In genomic region chr3:38453075-38453913, GRCh38 we compare ENCODE assay signal across 8 cellular contexts. TPM values are rescaled to one million over a fixed set of nuclear protein-coding genes. Genes with fewer than 3 reads are reported as not detected.
DNase-seq lines count a peak whose midpoint lies in the region; ATAC-seq and TF ChIP-seq lines count a peak whose summit lies in the region.

Gene ACVR2B (plus strand): TSS chr3:38453890. CDS start chr3:38454323, 433 bp downstream.

- no peaks in the 10 kb centered on the region for H3K9me3 ChIP-seq in HEK293 (ENCODE audit: control insufficient read depth, insufficient read depth, low read depth, low read length)

- intact Hi-C loops in left cardiac atrium (cut with DNase I), result no loop called here
- intact Hi-C loops in posterior vena cava (cut with DNase I), result no loop called here

- H3K36me3 ChIP-seq in HEK293 (ENCODE audit: control insufficient read depth in 2 of 2, insufficient read depth in 1 of 2, low read length in 2 of 2), result no peaks in the 10 kb centered on the region

- H3K9me3 Mint-ChIP-seq in T-cell (peaks cover 0 to 6% (median 6%) of the 10 kb centered on the region in 3 donors), type B pancreatic cell (peaks cover 6% of the 10 kb centered on the region)

- ATAC-seq in T-cell (replicated peaks in 1 of 4), result peak; percentile 63 to 68 (median 65)
- ATAC-seq in left cardiac atrium, result peak; percentile 90 to 91

- TF ChIP-seq CTCF in HEK293 (tag by site-specific recombination; IDR thresholded peaks at IDR 0.05) (no peak), type B pancreatic cell (conservative IDR thresholded peaks at IDR 0.05) (no peak)

- H3K4me3 Mint-ChIP-seq in T-cell (peak within 1 kb of the TSS; percentile 96 to 97 (median 97)), type B pancreatic cell (peak within 1 kb of the TSS; percentile 99)

- H3K27ac Mint-ChIP-seq in T-cell (peak within 1 kb of the TSS; percentile 85 to 93), type B pancreatic cell (peak within 1 kb of the TSS; percentile 98)

- peaks cover 12 to 27% (median 19%) of the 10 kb centered on the region in 3 donors for H3K4me1 Mint-ChIP-seq in T-cell
- H3K4me1 Mint-ChIP-seq in type B pancreatic cell (ENCODE audit: unreplicated experiment), result peaks cover 17% of the 10 kb centered on the region

- H3K36me3 Mint-ChIP-seq in T-cell (no peaks in the 10 kb centered on the region), type B pancreatic cell (no peaks in the 10 kb centered on the region)

- POLR2A ChIA-PET in HEK293 (lab: Yijun Ruan, JAX) (interaction anchor here (0.6 kb wide), 1 partner anchor 316 kb away, joined by 5 read pairs; the partner anchor contains the start of gene ACAA1), T-cell (lab: Charles Lee) (interaction anchor here in 1 of 2 donors (0.5 kb wide), 1 partner anchor 338 kb away, joined by 3 read pairs; no protein-coding TSS in a partner anchor)

- CTCF ChIA-PET in HEK293 (lab: Yijun Ruan, JAX) (no interaction called here), T-cell (lab: Charles Lee) (interaction anchor here in 1 of 2 donors (0.5 kb wide), 1 partner anchor 43 kb away, joined by 3 read pairs; the partner anchor contains the start of gene EXOG)

- peak; percentile 10 for DNase-seq in DMS53 treated with DMSO at 0.1 percent for 48 hours (lab: John Stamatoyannopoulos, UW; ENCODE audit: unreplicated experiment)
- peak; percentile 72 for DNase-seq in NCI-H1105 (lab: John Stamatoyannopoulos, UW)
- DNase-seq in T-cell, result peak; percentile 12 to 74 (median 48)
- peak; percentile 39 for DNase-seq in amniotic stem cell (lab: John Stamatoyannopoulos, UW)
- DNase-seq in left cardiac atrium, result peak; percentile 92
- DNase-seq in posterior vena cava (ENCODE audit: low spot score), result peak; percentile 93
- DNase-seq in type B pancreatic cell (ENCODE audit: extremely low spot score, unreplicated experiment), result peak; percentile 91

- peak within 1 kb of the TSS; percentile 95 for H3K27ac ChIP-seq in HEK293 (ENCODE audit: extremely low read depth, low read depth, low read length)

- H3K27me3 Mint-ChIP-seq in T-cell, result peaks cover 0 to 5% of the 10 kb centered on the region in 2 donors
- H3K27me3 Mint-ChIP-seq in type B pancreatic cell, result no peaks in the 10 kb centered on the region

- peak within 1 kb of the TSS; percentile 77 for H3K4me3 ChIP-seq in HEK293 (ENCODE audit: low read depth, low read length)

- H3K4me1 ChIP-seq in HEK293 (ENCODE audit: control insufficient read depth, insufficient read depth, low read length), result peaks cover 5% of the 10 kb centered on the region

TF ChIP-seq in HEK293, 187 proteins besides CTCF, POLR2A, EP300 and RAD21 (continues in another document):
- TF ChIP-seq REPIN1 (tag by site-specific recombination; IDR thresholded peaks at IDR 0.05; ENCODE audit: low read depth) (no peak), KLF16 (tag by site-specific recombination; IDR thresholded peaks at IDR 0.05) (no peak), ZNF155 (tag by site-specific recombination; IDR thresholded peaks at IDR 0.05) (no peak), FEZF1 (tag by site-specific recombination; IDR thresholded peaks at IDR 0.05) (peak; percentile 52), ZNF704 (tag by site-specific recombination; IDR thresholded peaks at IDR 0.05) (no peak), ZSCAN23 (tag by site-specific recombination; IDR thresholded peaks at IDR 0.05) (no peak), PRDM1 (tag by site-specific recombination; IDR thresholded peaks at IDR 0.05) (no peak), GLIS1 (tag by site-specific recombination; IDR thresholded peaks at IDR 0.05) (peak; percentile 31; the same call in 1 of the 2 replicates), SCRT1 (tag by site-specific recombination; IDR thresholded peaks at IDR 0.05; ENCODE audit: borderline replicate concordance) (no peak), ZNF362 (tag by site-specific recombination; IDR thresholded peaks at IDR 0.05) (no peak), ZNF518A (tag by site-specific recombination; conservative IDR thresholded peaks at IDR 0.05; ENCODE audit: low read depth) (no peak), ZNF214 (tag by site-specific recombination; IDR thresholded peaks at IDR 0.05; ENCODE audit: borderline replicate concordance) (no peak), EGR2 (tag by site-specific recombination; IDR thresholded peaks at IDR 0.05; ENCODE audit: low read depth) (0 out of 2 replicates have a peak, but pooled peaks have one; percentile 23), ZNF140 (tag by site-specific recombination; IDR thresholded peaks at IDR 0.05) (no peak), SETDB1 (IDR thresholded peaks at IDR 0.05; ENCODE audit: insufficient read length, low read length) (no peak), ZNF561 (tag by site-specific recombination; IDR thresholded peaks at IDR 0.05; ENCODE audit: borderline replicate concordance) (no peak), KLF9 (tag by site-specific recombination; IDR thresholded peaks at IDR 0.05; ENCODE audit: low read depth) (peak; percentile 86), PATZ1 (tag by site-specific recombination; IDR thresholded peaks at IDR 0.05) (peak; percentile 51; the same call in 1 of the 2 replicates), ZNF610 (tag by site-specific recombination; IDR thresholded peaks at IDR 0.05; ENCODE audit: borderline replicate concordance) (no peak), ZNF19 (tag by site-specific recombination; IDR thresholded peaks at IDR 0.05; ENCODE audit: low read depth) (no peak)

RNA-seq across cellular contexts. Expression of gene ACVR2B, which starts in this region (rescaled TPM):
- total RNA-seq in T-cell (10 to 100 TPM in 1 of 5 donors, 1 to 10 TPM in 4; 6.3 to 11.0 (median 8.1) TPM), left cardiac atrium (1 to 10 TPM; 4.8 to 6.6 TPM), posterior vena cava (1 to 10 TPM; 2.7 to 2.8 TPM), type B pancreatic cell (ENCODE audit: low replicate concordance) (27.1 and 42.8 TPM in 2 replicates)

Comparison
In these comparisons a context has a peak if more than half of its experiments do, and no peak if none do; other contexts are left out.
1. Peak in every context shown above with its lines: DNase-seq, ATAC-seq, H3K4me3 ChIP-seq and H3K27ac ChIP-seq.
2. DNase-seq: peak in every context shown above with its lines; median percentile 93 in posterior vena cava; 92 in left cardiac atrium; 91 in type B pancreatic cell; 72 in NCI-H1105; 48 in T-cell; 39 in amniotic stem cell; 10 in DMS53 treated with DMSO at 0.1 percent for 48 hours.